In genomic region chr11:64074239-64074638, GRCh38 we compare ENCODE assay signal across 10 cellular contexts. TPM values are rescaled to one million over a fixed set of nuclear protein-coding genes. Genes with fewer than 3 reads are reported as not detected.
DNase-seq lines count a peak whose midpoint lies in the region; TF ChIP-seq lines count a peak whose summit lies in the region.
"Had no signal": no experiment of that assay in that cellular context is flagged by ENCODE, and none has a peak within 500 bp of the region (broad histone marks: within the 10 kb centered on the region; RNA-seq: fewer than 3 reads in every experiment).

No MANE protein-coding gene starts in this region.

- intact Hi-C loops in head of caudate nucleus (cut with DNase I): no loop called here

- H3K27ac ChIP-seq in right atrium auricular region: no peak overlapping the region
- H3K27ac ChIP-seq: VCaP had no signal

- H3K36me3 ChIP-seq in right atrium auricular region: no peaks in the 10 kb centered on the region

- no peak overlapping the region for H3K4me3 Mint-ChIP-seq in activated CD4-positive, alpha-beta T cell treated with anti-CD3 and anti-CD28 coated beads, Interleukin-2, amount 10 ng/mL, durations not matched to agents 7 days and 5 days
- H3K4me3 Mint-ChIP-seq: activated naive CD4-positive, alpha-beta T cell treated with anti-CD3 and anti-CD28 coated beads, Interleukin-2, amount 50 U/mL, for 24 hours had no signal

- H3K9me3 Mint-ChIP-seq in activated CD4-positive, alpha-beta T cell treated with anti-CD3 and anti-CD28 coated beads, Interleukin-2, amount 10 ng/mL, durations not matched to agents 7 days and 5 days: no peaks in the 10 kb centered on the region
- H3K9me3 Mint-ChIP-seq: activated naive CD4-positive, alpha-beta T cell treated with anti-CD3 and anti-CD28 coated beads, Interleukin-2, amount 50 U/mL, for 24 hours; CD4-positive, CD25-positive, alpha-beta regulatory T cell had no signal

- H3K9me3 ChIP-seq in right atrium auricular region: no peaks in the 10 kb centered on the region

- H3K27me3 Mint-ChIP-seq in activated CD4-positive, alpha-beta T cell treated with anti-CD3 and anti-CD28 coated beads, Interleukin-2, amount 10 ng/mL, durations not matched to agents 7 days and 5 days: no peaks in the 10 kb centered on the region
- H3K27me3 Mint-ChIP-seq: activated naive CD4-positive, alpha-beta T cell treated with anti-CD3 and anti-CD28 coated beads, Interleukin-2, amount 50 U/mL, for 24 hours; CD4-positive, CD25-positive, alpha-beta regulatory T cell had no signal

- H3K4me1 ChIP-seq in right atrium auricular region: peaks cover 0 to 74% of the 10 kb centered on the region in 2 donors

- TF ChIP-seq CTCF in right atrium auricular region (IDR thresholded peaks at IDR 0.05): no peak

- no peaks in the 10 kb centered on the region for H3K27me3 ChIP-seq in right atrium auricular region

- DNase-seq in EH (ENCODE audit: low read depth): peak; percentile 7
- DNase-seq in activated CD4-positive, alpha-beta T cell treated with anti-CD3 and anti-CD28 coated beads, Interleukin-2, amount 10 ng/mL, durations not matched to agents 7 days and 5 days: peak; percentile 52
- DNase-seq in head of caudate nucleus: peak in 41 of 42 donors; percentile 59 to 94 (median 84)
- no peak for DNase-seq in NCI-H2029 treated with DMSO at 0.1 percent for 48 hours (lab: John Stamatoyannopoulos, UW)
- DNase-seq in right atrium auricular region (ENCODE audit: low spot score): no peak
- no peak for DNase-seq in NCI-H2196 treated with DMSO at 0.1 percent for 48 hours (lab: John Stamatoyannopoulos, UW; ENCODE audit: unreplicated experiment)

- H3K27ac Mint-ChIP-seq in activated CD4-positive, alpha-beta T cell treated with anti-CD3 and anti-CD28 coated beads, Interleukin-2, amount 10 ng/mL, durations not matched to agents 7 days and 5 days: peak overlapping the region; percentile 64
- H3K27ac Mint-ChIP-seq: activated naive CD4-positive, alpha-beta T cell treated with anti-CD3 and anti-CD28 coated beads, Interleukin-2, amount 50 U/mL, for 24 hours had no signal

- H3K4me1 Mint-ChIP-seq in activated CD4-positive, alpha-beta T cell treated with anti-CD3 and anti-CD28 coated beads, Interleukin-2, amount 10 ng/mL, durations not matched to agents 7 days and 5 days: peaks cover 7% of the 10 kb centered on the region

- TF ChIP-seq EP300 in Ishikawa (IDR thresholded peaks at IDR 0.05; ENCODE audit: borderline replicate concordance): no peak

- TF ChIP-seq RAD21 in Ishikawa (IDR thresholded peaks at IDR 0.05; ENCODE audit: low read depth): no peak

- POLR2A ChIA-PET in activated CD4-positive, alpha-beta T cell treated with anti-CD3 and anti-CD28 coated beads, Interleukin-2, amount 10 ng/mL, durations not matched to agents 7 days and 5 days (lab: Charles Lee): interaction anchor here (0.5 kb wide), 1 partner anchor 111 kb away, joined by 4 read pairs; no protein-coding TSS in a partner anchor

- H3K36me3 Mint-ChIP-seq in activated CD4-positive, alpha-beta T cell treated with anti-CD3 and anti-CD28 coated beads, Interleukin-2, amount 10 ng/mL, durations not matched to agents 7 days and 5 days (ENCODE audit: low read depth): no peaks in the 10 kb centered on the region
- H3K36me3 Mint-ChIP-seq: activated naive CD4-positive, alpha-beta T cell treated with anti-CD3 and anti-CD28 coated beads, Interleukin-2, amount 50 U/mL, for 24 hours; CD4-positive, CD25-positive, alpha-beta regulatory T cell had no signal

- no peak overlapping the region for H3K4me3 ChIP-seq in right atrium auricular region

- CTCF ChIA-PET in activated CD4-positive, alpha-beta T cell treated with anti-CD3 and anti-CD28 coated beads, Interleukin-2, amount 10 ng/mL, durations not matched to agents 7 days and 5 days (lab: Charles Lee): interaction anchor here (0.6 to 1.9 kb wide), 4 partner anchors 18 to 284 kb away, joined by 3 to 4 read pairs (median 4); no protein-coding TSS in a partner anchor

TF ChIP-seq in Ishikawa, 13 proteins besides CTCF, POLR2A, EP300 and RAD21:
- TF ChIP-seq USF1 (IDR thresholded peaks at IDR 0.05) (peak; percentile 62), MAX (IDR thresholded peaks at IDR 0.05) (no peak)

RNA-seq across cellular contexts. Expression of gene FLRT1, which starts 38.5 kb away (rescaled TPM):
- total RNA-seq in activated CD4-positive, alpha-beta T cell treated with anti-CD3 and anti-CD28 coated beads, Interleukin-2, amount 10 ng/mL, durations not matched to agents 7 days and 5 days: not detected
- total RNA-seq in right atrium auricular region: 1 to 10 TPM in 1 of 2 donors, under 1 TPM in 1; 0.67 to 1.7 TPM
- total RNA-seq: CD4-positive, CD25-positive, alpha-beta regulatory T cell had no signal

Comparison
In these comparisons a context has a peak if more than half of its experiments do, and no peak if none do; other contexts are left out.
1. DNase-seq: peak in EH (single experiment), activated CD4-positive, alpha-beta T cell treated with anti-CD3 and anti-CD28 coated beads, Interleukin-2, amount 10 ng/mL, durations not matched to agents 7 days and 5 days (single experiment) and head of caudate nucleus (41 of 42); none in NCI-H2029 treated with DMSO at 0.1 percent for 48 hours (single experiment), right atrium auricular region (single experiment) and NCI-H2196 treated with DMSO at 0.1 percent for 48 hours (single experiment).